Comparison of ENCODE assay signal across 9 cellular contexts in genomic region chr20:1888796-1889463, GRCh38. TPM values are rescaled to one million over a fixed set of nuclear protein-coding genes. Genes with fewer than 3 reads are reported as not detected.
DNase-seq lines count a peak whose midpoint lies in the region; ATAC-seq and TF ChIP-seq lines count a peak whose summit lies in the region.
"Had no signal": no experiment of that assay in that cellular context is flagged by ENCODE, and none has a peak within 500 bp of the region (broad histone marks: within the 10 kb centered on the region; RNA-seq: fewer than 3 reads in every experiment).

No MANE protein-coding gene starts in this region.

- TF ChIP-seq CTCF in coronary artery (IDR thresholded peaks at IDR 0.05), result no peak

- intact Hi-C loops in left colon (cut with DNase I, micrococcal nuclease), result no loop called here

- DNase-seq in AG08395 (ENCODE audit: low spot score) (peak; percentile 59), Kasumi-1 (lab: John Stamatoyannopoulos, UW) (peak; percentile 81 to 88), amniotic epithelial cell (ENCODE audit: low read depth) (peak; percentile 69), iris pigment epithelial cell (ENCODE audit: low read depth) (peak; percentile 68), SW480 (ENCODE audit: low spot score) (no peak), left colon (no peak), coronary artery (ENCODE audit: low spot score) (no peak), amygdala (lab: John Stamatoyannopoulos, UW) (no peak)
- DNase-seq: activated CD8-positive, alpha-beta memory T cell treated with anti-CD3 and anti-CD28 coated beads, Interleukin-2, amount 50 U/mL, for 48 hours had no signal

- ATAC-seq in left colon, result no peak

- no peak overlapping the region for H3K27ac ChIP-seq in coronary artery

- H3K4me3 ChIP-seq in coronary artery, result no peak overlapping the region

RNA-seq across cellular contexts. Expression of gene SIRPA, which starts 6.3 kb away (rescaled TPM):
- total RNA-seq in left colon, result 10 to 100 TPM in 1 of 2 donors, 1 to 10 TPM in 1; 7.4 to 13.3 TPM

Comparison
In these comparisons a context has a peak if more than half of its experiments do, and no peak if none do; other contexts are left out.
1. DNase-seq: peak in AG08395 (single experiment), Kasumi-1 (2 of 2), amniotic epithelial cell (single experiment) and iris pigment epithelial cell (single experiment); none in SW480 (single experiment), left colon (0 of 2), coronary artery (single experiment) and amygdala (0 of 56).